In the genomic region with DNA sequence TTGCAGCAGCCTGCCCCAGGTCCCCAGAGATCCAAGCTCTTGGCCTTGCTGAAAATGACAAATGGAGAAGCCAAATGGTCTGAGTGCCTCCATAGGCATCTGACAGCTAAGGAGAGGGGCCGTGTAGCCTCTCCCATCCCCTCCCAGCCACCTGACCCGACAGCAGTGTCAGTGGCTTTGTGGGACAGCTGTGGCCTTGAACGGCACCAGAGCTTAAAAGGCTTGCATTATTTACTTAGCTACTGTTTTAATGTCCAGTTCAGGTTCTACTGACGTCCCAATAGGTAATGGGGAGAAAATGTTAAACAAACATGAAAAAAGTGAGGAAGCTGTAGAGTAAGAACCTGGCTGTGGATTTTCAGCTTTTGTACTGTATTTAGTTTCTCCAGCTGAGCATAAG, we compare ENCODE assay signal across 1 cellular context.
A peak's percentile ranks its signal among the peaks of the same experiment; 100 is the strongest.
TF ChIP-seq lines count a peak whose summit lies in the region.

No MANE protein-coding gene starts in this region.

TF ChIP-seq in HepG2, 621 proteins besides CTCF, POLR2A, EP300 and RAD21 (continued from another document and continues in another):
- TF ChIP-seq, protein P1, sequence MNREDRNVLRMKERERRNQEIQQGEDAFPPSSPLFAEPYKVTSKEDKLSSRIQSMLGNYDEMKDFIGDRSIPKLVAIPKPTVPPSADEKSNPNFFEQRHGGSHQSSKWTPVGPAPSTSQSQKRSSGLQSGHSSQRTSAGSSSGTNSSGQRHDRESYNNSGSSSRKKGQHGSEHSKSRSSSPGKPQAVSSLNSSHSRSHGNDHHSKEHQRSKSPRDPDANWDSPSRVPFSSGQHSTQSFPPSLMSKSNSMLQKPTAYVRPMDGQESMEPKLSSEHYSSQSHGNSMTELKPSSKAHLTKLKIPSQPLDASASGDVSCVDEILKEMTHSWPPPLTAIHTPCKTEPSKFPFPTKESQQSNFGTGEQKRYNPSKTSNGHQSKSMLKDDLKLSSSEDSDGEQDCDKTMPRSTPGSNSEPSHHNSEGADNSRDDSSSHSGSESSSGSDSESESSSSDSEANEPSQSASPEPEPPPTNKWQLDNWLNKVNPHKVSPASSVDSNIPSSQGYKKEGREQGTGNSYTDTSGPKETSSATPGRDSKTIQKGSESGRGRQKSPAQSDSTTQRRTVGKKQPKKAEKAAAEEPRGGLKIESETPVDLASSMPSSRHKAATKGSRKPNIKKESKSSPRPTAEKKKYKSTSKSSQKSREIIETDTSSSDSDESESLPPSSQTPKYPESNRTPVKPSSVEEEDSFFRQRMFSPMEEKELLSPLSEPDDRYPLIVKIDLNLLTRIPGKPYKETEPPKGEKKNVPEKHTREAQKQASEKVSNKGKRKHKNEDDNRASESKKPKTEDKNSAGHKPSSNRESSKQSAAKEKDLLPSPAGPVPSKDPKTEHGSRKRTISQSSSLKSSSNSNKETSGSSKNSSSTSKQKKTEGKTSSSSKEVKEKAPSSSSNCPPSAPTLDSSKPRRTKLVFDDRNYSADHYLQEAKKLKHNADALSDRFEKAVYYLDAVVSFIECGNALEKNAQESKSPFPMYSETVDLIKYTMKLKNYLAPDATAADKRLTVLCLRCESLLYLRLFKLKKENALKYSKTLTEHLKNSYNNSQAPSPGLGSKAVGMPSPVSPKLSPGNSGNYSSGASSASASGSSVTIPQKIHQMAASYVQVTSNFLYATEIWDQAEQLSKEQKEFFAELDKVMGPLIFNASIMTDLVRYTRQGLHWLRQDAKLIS (CRISPR knock-in tag; IDR thresholded peaks at IDR 0.05) = no peak
- TF ChIP-seq SATB2 (CRISPR knock-in tag; IDR thresholded peaks at IDR 0.05) = no peak
- no peak for TF ChIP-seq MBNL3 (CRISPR knock-in tag; conservative IDR thresholded peaks at IDR 0.05)
- TF ChIP-seq, protein P2, sequence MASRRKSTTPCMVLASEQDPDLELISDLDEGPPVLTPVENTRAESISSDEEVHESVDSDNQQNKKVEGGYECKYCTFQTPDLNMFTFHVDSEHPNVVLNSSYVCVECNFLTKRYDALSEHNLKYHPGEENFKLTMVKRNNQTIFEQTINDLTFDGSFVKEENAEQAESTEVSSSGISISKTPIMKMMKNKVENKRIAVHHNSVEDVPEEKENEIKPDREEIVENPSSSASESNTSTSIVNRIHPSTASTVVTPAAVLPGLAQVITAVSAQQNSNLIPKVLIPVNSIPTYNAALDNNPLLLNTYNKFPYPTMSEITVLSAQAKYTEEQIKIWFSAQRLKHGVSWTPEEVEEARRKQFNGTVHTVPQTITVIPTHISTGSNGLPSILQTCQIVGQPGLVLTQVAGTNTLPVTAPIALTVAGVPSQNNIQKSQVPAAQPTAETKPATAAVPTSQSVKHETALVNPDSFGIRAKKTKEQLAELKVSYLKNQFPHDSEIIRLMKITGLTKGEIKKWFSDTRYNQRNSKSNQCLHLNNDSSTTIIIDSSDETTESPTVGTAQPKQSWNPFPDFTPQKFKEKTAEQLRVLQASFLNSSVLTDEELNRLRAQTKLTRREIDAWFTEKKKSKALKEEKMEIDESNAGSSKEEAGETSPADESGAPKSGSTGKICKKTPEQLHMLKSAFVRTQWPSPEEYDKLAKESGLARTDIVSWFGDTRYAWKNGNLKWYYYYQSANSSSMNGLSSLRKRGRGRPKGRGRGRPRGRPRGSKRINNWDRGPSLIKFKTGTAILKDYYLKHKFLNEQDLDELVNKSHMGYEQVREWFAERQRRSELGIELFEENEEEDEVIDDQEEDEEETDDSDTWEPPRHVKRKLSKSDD (CRISPR knock-in tag; IDR thresholded peaks at IDR 0.05; ENCODE audit: low read depth) = no peak
- no peak for TF ChIP-seq PHF20 (CRISPR knock-in tag; IDR thresholded peaks at IDR 0.05)
- TF ChIP-seq, protein P3, sequence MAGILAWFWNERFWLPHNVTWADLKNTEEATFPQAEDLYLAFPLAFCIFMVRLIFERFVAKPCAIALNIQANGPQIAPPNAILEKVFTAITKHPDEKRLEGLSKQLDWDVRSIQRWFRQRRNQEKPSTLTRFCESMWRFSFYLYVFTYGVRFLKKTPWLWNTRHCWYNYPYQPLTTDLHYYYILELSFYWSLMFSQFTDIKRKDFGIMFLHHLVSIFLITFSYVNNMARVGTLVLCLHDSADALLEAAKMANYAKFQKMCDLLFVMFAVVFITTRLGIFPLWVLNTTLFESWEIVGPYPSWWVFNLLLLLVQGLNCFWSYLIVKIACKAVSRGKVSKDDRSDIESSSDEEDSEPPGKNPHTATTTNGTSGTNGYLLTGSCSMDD (CRISPR knock-in tag; IDR thresholded peaks at IDR 0.05) = no peak
- TF ChIP-seq, protein P4, sequence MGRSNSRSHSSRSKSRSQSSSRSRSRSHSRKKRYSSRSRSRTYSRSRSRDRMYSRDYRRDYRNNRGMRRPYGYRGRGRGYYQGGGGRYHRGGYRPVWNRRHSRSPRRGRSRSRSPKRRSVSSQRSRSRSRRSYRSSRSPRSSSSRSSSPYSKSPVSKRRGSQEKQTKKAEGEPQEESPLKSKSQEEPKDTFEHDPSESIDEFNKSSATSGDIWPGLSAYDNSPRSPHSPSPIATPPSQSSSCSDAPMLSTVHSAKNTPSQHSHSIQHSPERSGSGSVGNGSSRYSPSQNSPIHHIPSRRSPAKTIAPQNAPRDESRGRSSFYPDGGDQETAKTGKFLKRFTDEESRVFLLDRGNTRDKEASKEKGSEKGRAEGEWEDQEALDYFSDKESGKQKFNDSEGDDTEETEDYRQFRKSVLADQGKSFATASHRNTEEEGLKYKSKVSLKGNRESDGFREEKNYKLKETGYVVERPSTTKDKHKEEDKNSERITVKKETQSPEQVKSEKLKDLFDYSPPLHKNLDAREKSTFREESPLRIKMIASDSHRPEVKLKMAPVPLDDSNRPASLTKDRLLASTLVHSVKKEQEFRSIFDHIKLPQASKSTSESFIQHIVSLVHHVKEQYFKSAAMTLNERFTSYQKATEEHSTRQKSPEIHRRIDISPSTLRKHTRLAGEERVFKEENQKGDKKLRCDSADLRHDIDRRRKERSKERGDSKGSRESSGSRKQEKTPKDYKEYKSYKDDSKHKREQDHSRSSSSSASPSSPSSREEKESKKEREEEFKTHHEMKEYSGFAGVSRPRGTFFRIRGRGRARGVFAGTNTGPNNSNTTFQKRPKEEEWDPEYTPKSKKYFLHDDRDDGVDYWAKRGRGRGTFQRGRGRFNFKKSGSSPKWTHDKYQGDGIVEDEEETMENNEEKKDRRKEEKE (IDR thresholded peaks at IDR 0.05) = no peak
- no peak for TF ChIP-seq CCDC6 (CRISPR knock-in tag; IDR thresholded peaks at IDR 0.05)
- no peak for TF ChIP-seq AKAP8 (CRISPR knock-in tag; IDR thresholded peaks at IDR 0.05)
- TF ChIP-seq POLR2G (IDR thresholded peaks at IDR 0.05; ENCODE audit: low read depth, low read length) = no peak
- no peak for TF ChIP-seq NFATC3 (CRISPR knock-in tag; IDR thresholded peaks at IDR 0.05)
- TF ChIP-seq, protein P5, sequence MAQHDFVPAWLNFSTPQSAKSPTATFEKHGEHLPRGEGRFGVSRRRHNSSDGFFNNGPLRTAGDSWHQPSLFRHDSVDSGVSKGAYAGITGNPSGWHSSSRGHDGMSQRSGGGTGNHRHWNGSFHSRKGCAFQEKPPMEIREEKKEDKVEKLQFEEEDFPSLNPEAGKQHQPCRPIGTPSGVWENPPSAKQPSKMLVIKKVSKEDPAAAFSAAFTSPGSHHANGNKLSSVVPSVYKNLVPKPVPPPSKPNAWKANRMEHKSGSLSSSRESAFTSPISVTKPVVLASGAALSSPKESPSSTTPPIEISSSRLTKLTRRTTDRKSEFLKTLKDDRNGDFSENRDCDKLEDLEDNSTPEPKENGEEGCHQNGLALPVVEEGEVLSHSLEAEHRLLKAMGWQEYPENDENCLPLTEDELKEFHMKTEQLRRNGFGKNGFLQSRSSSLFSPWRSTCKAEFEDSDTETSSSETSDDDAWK (CRISPR knock-in tag; IDR thresholded peaks at IDR 0.05) = no peak
- no peak for TF ChIP-seq ZNF879 (CRISPR knock-in tag; IDR thresholded peaks at IDR 0.05)
- no peak for TF ChIP-seq ZNF737 (CRISPR knock-in tag; IDR thresholded peaks at IDR 0.05; ENCODE audit: borderline replicate concordance)
- TF ChIP-seq ZSCAN20 (CRISPR knock-in tag; IDR thresholded peaks at IDR 0.05; ENCODE audit: borderline replicate concordance) = no peak
- TF ChIP-seq HNF4A (CRISPR knock-in tag; IDR thresholded peaks at IDR 0.05) = peak; percentile 45; the same call in 1 of the 2 replicates
- TF ChIP-seq ZNF7 (CRISPR knock-in tag; IDR thresholded peaks at IDR 0.05) = no peak
- TF ChIP-seq, protein P6, sequence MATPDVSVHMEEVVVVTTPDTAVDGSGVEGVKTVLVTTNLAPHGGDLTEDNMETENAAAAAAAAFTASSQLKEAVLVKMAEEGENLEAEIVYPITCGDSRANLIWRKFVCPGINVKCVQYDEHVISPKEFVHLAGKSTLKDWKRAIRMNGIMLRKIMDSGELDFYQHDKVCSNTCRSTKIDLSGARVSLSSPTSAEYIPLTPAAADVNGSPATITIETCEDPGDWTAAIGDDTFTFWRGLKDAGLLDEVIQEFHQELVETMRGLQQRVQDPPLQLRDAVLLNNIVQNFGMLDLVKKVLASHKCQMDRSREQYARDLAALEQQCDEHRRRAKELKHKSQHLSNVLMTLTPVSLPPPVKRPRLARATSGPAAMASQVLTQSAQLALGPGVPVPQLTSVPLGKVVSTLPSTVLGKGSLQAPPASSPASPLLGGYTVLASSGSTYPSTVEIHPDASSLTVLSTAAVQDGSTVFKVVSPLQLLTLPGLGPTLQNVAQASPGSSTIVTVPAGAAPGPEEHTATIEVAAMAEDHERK (CRISPR knock-in tag; IDR thresholded peaks at IDR 0.05; ENCODE audit: low read depth) = no peak
- no peak for TF ChIP-seq ZNF614 (CRISPR knock-in tag; IDR thresholded peaks at IDR 0.05; ENCODE audit: borderline replicate concordance)
- TF ChIP-seq ZNF616 (CRISPR knock-in tag; IDR thresholded peaks at IDR 0.05; ENCODE audit: low read depth) = no peak
- TF ChIP-seq MAZ (IDR thresholded peaks at IDR 0.05; ENCODE audit: borderline replicate concordance, low read depth, low read length) = no peak
- TF ChIP-seq MAZ (CRISPR knock-in tag; IDR thresholded peaks at IDR 0.05; ENCODE audit: low read depth) = no peak
- TF ChIP-seq, protein P7, sequence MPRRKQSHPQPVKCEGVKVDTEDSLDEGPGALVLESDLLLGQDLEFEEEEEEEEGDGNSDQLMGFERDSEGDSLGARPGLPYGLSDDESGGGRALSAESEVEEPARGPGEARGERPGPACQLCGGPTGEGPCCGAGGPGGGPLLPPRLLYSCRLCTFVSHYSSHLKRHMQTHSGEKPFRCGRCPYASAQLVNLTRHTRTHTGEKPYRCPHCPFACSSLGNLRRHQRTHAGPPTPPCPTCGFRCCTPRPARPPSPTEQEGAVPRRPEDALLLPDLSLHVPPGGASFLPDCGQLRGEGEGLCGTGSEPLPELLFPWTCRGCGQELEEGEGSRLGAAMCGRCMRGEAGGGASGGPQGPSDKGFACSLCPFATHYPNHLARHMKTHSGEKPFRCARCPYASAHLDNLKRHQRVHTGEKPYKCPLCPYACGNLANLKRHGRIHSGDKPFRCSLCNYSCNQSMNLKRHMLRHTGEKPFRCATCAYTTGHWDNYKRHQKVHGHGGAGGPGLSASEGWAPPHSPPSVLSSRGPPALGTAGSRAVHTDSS (CRISPR knock-in tag; conservative IDR thresholded peaks at IDR 0.05) = no peak
- peak; percentile 68; the same call in 1 of the 2 replicates for TF ChIP-seq ISL2 (CRISPR knock-in tag; IDR thresholded peaks at IDR 0.05)
- TF ChIP-seq KAT8 (CRISPR knock-in tag; IDR thresholded peaks at IDR 0.05) = peak; percentile 36; the same call in 1 of the 2 replicates
- TF ChIP-seq, protein P8, sequence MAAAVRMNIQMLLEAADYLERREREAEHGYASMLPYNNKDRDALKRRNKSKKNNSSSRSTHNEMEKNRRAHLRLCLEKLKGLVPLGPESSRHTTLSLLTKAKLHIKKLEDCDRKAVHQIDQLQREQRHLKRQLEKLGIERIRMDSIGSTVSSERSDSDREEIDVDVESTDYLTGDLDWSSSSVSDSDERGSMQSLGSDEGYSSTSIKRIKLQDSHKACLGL (CRISPR knock-in tag; IDR thresholded peaks at IDR 0.05) = no peak
- peak; percentile 48; the same call in 1 of the 2 replicates for TF ChIP-seq MIER3 (CRISPR knock-in tag; IDR thresholded peaks at IDR 0.05; ENCODE audit: borderline replicate concordance)
- no peak for TF ChIP-seq CHD4 (IDR thresholded peaks at IDR 0.05; ENCODE audit: borderline replicate concordance, low read length)
- no peak for TF ChIP-seq ZNF652 (CRISPR knock-in tag; IDR thresholded peaks at IDR 0.05; ENCODE audit: borderline replicate concordance, low read depth)
- TF ChIP-seq ARID2 (CRISPR knock-in tag; IDR thresholded peaks at IDR 0.05; ENCODE audit: borderline replicate concordance) = no peak
- TF ChIP-seq, protein P9, sequence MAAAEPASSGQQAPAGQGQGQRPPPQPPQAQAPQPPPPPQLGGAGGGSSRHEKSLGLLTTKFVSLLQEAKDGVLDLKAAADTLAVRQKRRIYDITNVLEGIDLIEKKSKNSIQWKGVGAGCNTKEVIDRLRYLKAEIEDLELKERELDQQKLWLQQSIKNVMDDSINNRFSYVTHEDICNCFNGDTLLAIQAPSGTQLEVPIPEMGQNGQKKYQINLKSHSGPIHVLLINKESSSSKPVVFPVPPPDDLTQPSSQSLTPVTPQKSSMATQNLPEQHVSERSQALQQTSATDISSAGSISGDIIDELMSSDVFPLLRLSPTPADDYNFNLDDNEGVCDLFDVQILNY (CRISPR knock-in tag; conservative IDR thresholded peaks at IDR 0.05) = no peak
- no peak for TF ChIP-seq CREB1 (IDR thresholded peaks at IDR 0.05)
- TF ChIP-seq CREB1 (CRISPR knock-in tag; IDR thresholded peaks at IDR 0.05) = peak; percentile 57; the same call in 1 of the 2 replicates
- TF ChIP-seq ZSCAN22 (CRISPR knock-in tag; IDR thresholded peaks at IDR 0.05) = no peak
- no peak for TF ChIP-seq JUNB (CRISPR knock-in tag; IDR thresholded peaks at IDR 0.05; ENCODE audit: borderline replicate concordance)
- no peak for TF ChIP-seq TCF12 (IDR thresholded peaks at IDR 0.05)
- TF ChIP-seq TCF12 (CRISPR knock-in tag; IDR thresholded peaks at IDR 0.05) = no peak
- no peak; the same call in 1 of the 2 replicates for TF ChIP-seq ETV5 (CRISPR knock-in tag; IDR thresholded peaks at IDR 0.05; ENCODE audit: borderline replicate concordance)
- TF ChIP-seq, protein P10, sequence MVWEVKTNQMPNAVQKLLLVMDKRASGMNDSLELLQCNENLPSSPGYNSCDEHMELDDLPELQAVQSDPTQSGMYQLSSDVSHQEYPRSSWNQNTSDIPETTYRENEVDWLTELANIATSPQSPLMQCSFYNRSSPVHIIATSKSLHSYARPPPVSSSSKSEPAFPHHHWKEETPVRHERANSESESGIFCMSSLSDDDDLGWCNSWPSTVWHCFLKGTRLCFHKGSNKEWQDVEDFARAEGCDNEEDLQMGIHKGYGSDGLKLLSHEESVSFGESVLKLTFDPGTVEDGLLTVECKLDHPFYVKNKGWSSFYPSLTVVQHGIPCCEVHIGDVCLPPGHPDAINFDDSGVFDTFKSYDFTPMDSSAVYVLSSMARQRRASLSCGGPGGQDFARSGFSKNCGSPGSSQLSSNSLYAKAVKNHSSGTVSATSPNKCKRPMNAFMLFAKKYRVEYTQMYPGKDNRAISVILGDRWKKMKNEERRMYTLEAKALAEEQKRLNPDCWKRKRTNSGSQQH (CRISPR knock-in tag; IDR thresholded peaks at IDR 0.05; ENCODE audit: low read depth) = no peak
- TF ChIP-seq, protein P11, sequence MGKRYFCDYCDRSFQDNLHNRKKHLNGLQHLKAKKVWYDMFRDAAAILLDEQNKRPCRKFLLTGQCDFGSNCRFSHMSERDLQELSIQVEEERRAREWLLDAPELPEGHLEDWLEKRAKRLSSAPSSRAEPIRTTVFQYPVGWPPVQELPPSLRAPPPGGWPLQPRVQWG (CRISPR knock-in tag; IDR thresholded peaks at IDR 0.05; ENCODE audit: borderline replicate concordance, low read depth) = no peak
